18 cellular contexts compared by ENCODE assay signal in genomic region chr2:219149667-219150066, GRCh38. TPM values are rescaled to one million over a fixed set of nuclear protein-coding genes. Genes with fewer than 3 reads are reported as not detected.
DNase-seq lines count a peak whose midpoint lies in the region; ATAC-seq lines count a peak whose summit lies in the region.
"Had no signal": no experiment of that assay in that cellular context is flagged by ENCODE, and none has a peak within 500 bp of the region (broad histone marks: within the 10 kb centered on the region; RNA-seq: fewer than 3 reads in every experiment).

No MANE protein-coding gene starts in this region.

- CTCF ChIA-PET in activated naive CD4-positive, alpha-beta T cell treated with anti-CD3 and anti-CD28 coated beads, Interleukin-2, amount 10 ng/mL, durations not matched to agents 7 days and 5 days (lab: Charles Lee) = interaction anchor here (5.7 kb wide), 1 partner anchor 91 kb away, joined by 47 read pairs; the partner anchor contains the start of gene IHH

- ATAC-seq in left colon = peak; percentile 19
- ATAC-seq in HG03135 (IDR thresholded peaks at IDR 0.05; ENCODE audit: unreplicated experiment) = no peak
- no peak for ATAC-seq in HG02588 (IDR thresholded peaks at IDR 0.05; ENCODE audit: unreplicated experiment)
- ATAC-seq in GM18873 (IDR thresholded peaks at IDR 0.05; ENCODE audit: low FRiP score, unreplicated experiment) = no peak
- ATAC-seq: activated naive CD8-positive, alpha-beta T cell treated with anti-CD3 and anti-CD28 coated beads, Interleukin-2, amount 50 U/mL, for 24 hours; activated T-helper 17 cell treated with anti-CD3 and anti-CD28 coated beads, Interleukin-2, amount 50 U/mL, for 72 hours had no signal

- intact Hi-C loops in left colon (cut with DNase I, micrococcal nuclease) = loop anchor here (10.0 kb wide), 2 partner anchors 95 to 125 kb away; no protein-coding TSS in a partner anchor

- H3K4me3 Mint-ChIP-seq in activated naive CD4-positive, alpha-beta T cell treated with anti-CD3 and anti-CD28 coated beads, Interleukin-2, amount 10 ng/mL, durations not matched to agents 7 days and 5 days = no peak overlapping the region
- H3K4me3 Mint-ChIP-seq: activated naive CD8-positive, alpha-beta T cell treated with anti-CD3 and anti-CD28 coated beads, Interleukin-2, amount 50 U/mL, for 24 hours; activated T-helper 17 cell treated with anti-CD3 and anti-CD28 coated beads, Interleukin-2, amount 50 U/mL, for 72 hours; CD4-positive, alpha-beta T cell; central memory CD8-positive, alpha-beta T cell had no signal

- no peak overlapping the region for H3K27ac Mint-ChIP-seq in activated naive CD4-positive, alpha-beta T cell treated with anti-CD3 and anti-CD28 coated beads, Interleukin-2, amount 10 ng/mL, durations not matched to agents 7 days and 5 days
- H3K27ac Mint-ChIP-seq: activated naive CD8-positive, alpha-beta T cell treated with anti-CD3 and anti-CD28 coated beads, Interleukin-2, amount 50 U/mL, for 24 hours; activated T-helper 17 cell treated with anti-CD3 and anti-CD28 coated beads, Interleukin-2, amount 50 U/mL, for 72 hours; CD4-positive, alpha-beta T cell had no signal

- H3K9me3 Mint-ChIP-seq in activated naive CD4-positive, alpha-beta T cell treated with anti-CD3 and anti-CD28 coated beads, Interleukin-2, amount 10 ng/mL, durations not matched to agents 7 days and 5 days = no peaks in the 10 kb centered on the region
- H3K9me3 Mint-ChIP-seq: activated naive CD8-positive, alpha-beta T cell treated with anti-CD3 and anti-CD28 coated beads, Interleukin-2, amount 50 U/mL, for 24 hours; activated T-helper 17 cell treated with anti-CD3 and anti-CD28 coated beads, Interleukin-2, amount 50 U/mL, for 72 hours; CD4-positive, alpha-beta T cell; central memory CD8-positive, alpha-beta T cell had no signal

- peak; percentile 43 for DNase-seq in COR-L47 (lab: John Stamatoyannopoulos, UW)
- peak; percentile 41 for DNase-seq in M059J (ENCODE audit: low read depth)
- peak; percentile 52 for DNase-seq in SHP77 treated with DMSO at 0.1 percent for 48 hours (lab: John Stamatoyannopoulos, UW)
- no peak for DNase-seq in left colon
- no peak for DNase-seq in activated naive CD4-positive, alpha-beta T cell treated with anti-CD3 and anti-CD28 coated beads, Interleukin-2, amount 10 ng/mL, durations not matched to agents 7 days and 5 days
- DNase-seq: activated CD4-positive, CD25-positive, alpha-beta regulatory T cell; activated naive CD8-positive, alpha-beta T cell treated with anti-CD3 and anti-CD28 coated beads, Interleukin-2, amount 50 U/mL, for 24 hours; CD4-positive, alpha-beta T cell; hypothalamus; NCI-H226; stimulated activated CD4-positive, alpha-beta T cell treated with anti-CD3 and anti-CD28 coated beads, Interleukin-2, amount 100 ng/mL, for 24 hours; T-helper 2 cell had no signal

- H3K4me1 Mint-ChIP-seq in activated naive CD4-positive, alpha-beta T cell treated with anti-CD3 and anti-CD28 coated beads, Interleukin-2, amount 10 ng/mL, durations not matched to agents 7 days and 5 days = no peaks in the 10 kb centered on the region
- H3K4me1 Mint-ChIP-seq: activated naive CD8-positive, alpha-beta T cell treated with anti-CD3 and anti-CD28 coated beads, Interleukin-2, amount 50 U/mL, for 24 hours; activated T-helper 17 cell treated with anti-CD3 and anti-CD28 coated beads, Interleukin-2, amount 50 U/mL, for 72 hours; central memory CD8-positive, alpha-beta T cell had no signal

- H3K27me3 Mint-ChIP-seq in activated naive CD4-positive, alpha-beta T cell treated with anti-CD3 and anti-CD28 coated beads, Interleukin-2, amount 10 ng/mL, durations not matched to agents 7 days and 5 days = no peaks in the 10 kb centered on the region
- H3K27me3 Mint-ChIP-seq: activated naive CD8-positive, alpha-beta T cell treated with anti-CD3 and anti-CD28 coated beads, Interleukin-2, amount 50 U/mL, for 24 hours; activated T-helper 17 cell treated with anti-CD3 and anti-CD28 coated beads, Interleukin-2, amount 50 U/mL, for 72 hours; CD4-positive, alpha-beta T cell; central memory CD8-positive, alpha-beta T cell had no signal

- H3K36me3 Mint-ChIP-seq in activated naive CD4-positive, alpha-beta T cell treated with anti-CD3 and anti-CD28 coated beads, Interleukin-2, amount 10 ng/mL, durations not matched to agents 7 days and 5 days = peaks cover 19% of the 10 kb centered on the region

RNA-seq across cellular contexts. Expression of gene NHEJ1, which starts 10.9 kb away (rescaled TPM):
- total RNA-seq in M059J (2014; rRNA removed; shearing (Covaris generic)) = 13.6 and 19.2 TPM in 2 replicates
- 10 to 100 TPM; 45.4 to 56.1 TPM for total RNA-seq in left colon

RNA-seq across cellular contexts. Expression of gene SLC23A3, which starts 20.2 kb away (rescaled TPM):
- total RNA-seq in M059J (2014; rRNA removed; shearing (Covaris generic)) = 0.02 TPM in 1 of 2 replicates, not detected in the other
- total RNA-seq in left colon = 1 to 10 TPM; 5.1 to 6.1 TPM
- total RNA-seq: G401 had no signal

RNA-seq across cellular contexts. Expression of gene CNPPD1, which starts 27.1 kb away (rescaled TPM):
- 30.2 and 43.4 TPM in 2 replicates for total RNA-seq in M059J (2014; rRNA removed; shearing (Covaris generic))
- total RNA-seq in left colon = 100 to 1,000 TPM; 119 TPM

RNA-seq across cellular contexts. Expression of gene RETREG2, which starts 28.4 kb away (rescaled TPM):
- 54.9 and 66.6 TPM in 2 replicates for total RNA-seq in M059J (2014; rRNA removed; shearing (Covaris generic))
- 100 to 1,000 TPM; 122 to 138 TPM for total RNA-seq in left colon

RNA-seq across cellular contexts. Expression of gene ZFAND2B, which starts 56.9 kb away (rescaled TPM):
- total RNA-seq in M059J (2014; rRNA removed; shearing (Covaris generic)) = 25.6 and 40.5 TPM in 2 replicates
- total RNA-seq in left colon = 10 to 100 TPM; 78.0 to 89.9 TPM

Comparison
In these comparisons a context has a peak if more than half of its experiments do, and no peak if none do; other contexts are left out.
1. DNase-seq: peak in COR-L47 (single experiment), M059J (single experiment) and SHP77 treated with DMSO at 0.1 percent for 48 hours (single experiment); none in left colon (0 of 2) and activated naive CD4-positive, alpha-beta T cell treated with anti-CD3 and anti-CD28 coated beads, Interleukin-2, amount 10 ng/mL, durations not matched to agents 7 days and 5 days (single experiment).